In genomic region chr19:54102421-54103169, GRCh38 we compare ENCODE assay signal across 1 cellular context.
TF ChIP-seq lines count a peak whose summit lies in the region.

Gene NDUFA3 (plus strand): TSS chr19:54102855. CDS start chr19:54102879, 24 bp downstream.

TF ChIP-seq in SK-N-SH, 30 proteins besides CTCF, POLR2A, EP300 and RAD21 (continued from another document):
- TF ChIP-seq IRF3 (IDR thresholded peaks at IDR 0.05; ENCODE audit: low read depth, low read length) (no peak), GATA2 (CRISPR knock-in tag; IDR thresholded peaks at IDR 0.05) (no peak), USF2 (IDR thresholded peaks at IDR 0.05; ENCODE audit: borderline replicate concordance, low read depth, low read length) (no peak)
TF ChIP-seq in SK-N-SH: peak in this region for 11.
